ENCODE assay signal across 20 cellular contexts in genomic region chr6:166621114-166621540, GRCh38. TPM values are rescaled to one million over a fixed set of nuclear protein-coding genes. Genes with fewer than 3 reads are reported as not detected.
DNase-seq lines count a peak whose midpoint lies in the region; ATAC-seq and TF ChIP-seq lines count a peak whose summit lies in the region.
"Had no signal": no experiment of that assay in that cellular context is flagged by ENCODE, and none has a peak within 500 bp of the region (broad histone marks: within the 10 kb centered on the region; RNA-seq: fewer than 3 reads in every experiment).

No MANE protein-coding gene starts in this region.

- peaks cover 37 to 75% of the 10 kb centered on the region in 2 experiments for H3K4me1 ChIP-seq in SK-N-SH (ENCODE audit: control insufficient read depth in 1 of 2, insufficient read depth in 2 of 2, low read depth in 1 of 2, low read length in 1 of 2)
- H3K4me1 ChIP-seq in mesenchymal stem cell (ENCODE audit: control insufficient read depth, insufficient read depth, low read depth, low read length) = peaks cover 26% of the 10 kb centered on the region
- H3K4me1 ChIP-seq in upper lobe of right lung = peaks cover 61% of the 10 kb centered on the region
- H3K4me1 ChIP-seq in OCI-LY7 (ENCODE audit: insufficient read depth, low read length, poor library complexity, severe bottlenecking) = no peaks in the 10 kb centered on the region

- H3K4me2 ChIP-seq in SK-N-SH = peak overlapping the region; percentile 78
- no peak overlapping the region for H3K4me2 ChIP-seq in mesenchymal stem cell (ENCODE audit: low read length, poor library complexity, severe bottlenecking)
- no peak overlapping the region for H3K4me2 ChIP-seq in OCI-LY7 (ENCODE audit: low read length)

- H4K91ac ChIP-seq in mesenchymal stem cell (ENCODE audit: low read length) = no peak overlapping the region

- POLR2A ChIA-PET in SK-N-SH (lab: Yijun Ruan, JAX) (interaction anchor here (0.9 to 1.4 kb wide), 2 partner anchors 129 to 130 kb away, joined by 3 to 5 read pairs; no protein-coding TSS in a partner anchor), OCI-LY7 (lab: Charles Lee) (no interaction called here)

- BruUV-seq in OCI-LY7 (replicated peaks; lab: Mats Ljungman, UMichigan) = no TSS peak

- TF ChIP-seq RAD21 in SK-N-SH (IDR thresholded peaks at IDR 0.05; ENCODE audit: low read length) = no peak

- H4K20me1 ChIP-seq in SK-N-SH (ENCODE audit: insufficient read depth) = no peaks in the 10 kb centered on the region; the same call in 1 of the 2 replicates
- no peaks in the 10 kb centered on the region for H4K20me1 ChIP-seq in OCI-LY7 (ENCODE audit: insufficient read depth, low read length)

- peaks cover 41% of the 10 kb centered on the region for H3F3A ChIP-seq in SK-N-SH (replicated peaks; ENCODE audit: insufficient read depth)

- H2BK120ac ChIP-seq in mesenchymal stem cell (ENCODE audit: low read depth, low read length) = no peak overlapping the region

- no peak for ATAC-seq in SK-N-SH treated with all-trans-retinoic acid at 6 μM for 48 hours
- no peak for ATAC-seq in upper lobe of right lung
- ATAC-seq in GM19455 (IDR thresholded peaks at IDR 0.05; ENCODE audit: unreplicated experiment) = no peak
- ATAC-seq: activated T-cell treated with anti-CD3 and anti-CD28 coated beads, Interleukin-2, amount 50 U/mL, for 4 hours; Right ventricle myocardium inferior had no signal

- TF ChIP-seq CTCF in SK-N-SH (IDR thresholded peaks at IDR 0.05) (no peak), epithelial cell of esophagus (IDR thresholded peaks at IDR 0.05; ENCODE audit: insufficient read depth, low read depth, low read length, missing control alignments) (no peak), upper lobe of right lung (IDR thresholded peaks at IDR 0.05) (no peak), OCI-LY7 (conservative IDR thresholded peaks at IDR 0.05; ENCODE audit: low read length) (no peak)

- no peak overlapping the region for H3K23ac ChIP-seq in mesenchymal stem cell (ENCODE audit: low read length in 2 of 2)

- H3K27me3 ChIP-seq in SK-N-SH (ENCODE audit: insufficient read depth) (no peaks in the 10 kb centered on the region), mesenchymal stem cell (ENCODE audit: control insufficient read depth in 1 of 2, insufficient read depth in 1 of 2, low read length in 2 of 2) (no peaks in the 10 kb centered on the region), upper lobe of right lung (no peaks in the 10 kb centered on the region)

- peak in 1 of 2 experiments; percentile 51; a peak in 1 of 4 replicates for TF ChIP-seq EP300 in SK-N-SH (IDR thresholded peaks at IDR 0.05; ENCODE audit: borderline replicate concordance in 1 of 2, low read depth in 1 of 2, low read length in 1 of 2)

- no peak overlapping the region for H2BK5ac ChIP-seq in mesenchymal stem cell (ENCODE audit: low read depth, low read length, poor library complexity, severe bottlenecking)

- WGBS in SK-N-SH (ENCODE audit: low lambda C conversion rate) = 69% methylated on average over 6 of the region's 6 CpGs
- WGBS in mesenchymal stem cell = 85% methylated on average over 5 of the region's 6 CpGs

- H3K14ac ChIP-seq in mesenchymal stem cell (ENCODE audit: low read length in 2 of 2) = no peak overlapping the region

- H3K9me2 ChIP-seq in SK-N-SH = no peaks in the 10 kb centered on the region
- no peaks in the 10 kb centered on the region for H3K9me2 ChIP-seq in OCI-LY7 (ENCODE audit: insufficient read depth, low read length)

- H2AFZ ChIP-seq in SK-N-SH (ENCODE audit: low read depth) = no peak overlapping the region
- H2AFZ ChIP-seq in mesenchymal stem cell (ENCODE audit: low read depth, low read length) = no peak overlapping the region
- H2AFZ ChIP-seq in OCI-LY7 (ENCODE audit: low read length) = no peak overlapping the region

- peak overlapping the region in 1 of 2 experiments; percentile 64 for H2BK12ac ChIP-seq in mesenchymal stem cell (ENCODE audit: low read length in 2 of 2)

- H3K4me3 ChIP-seq in SK-N-SH (ENCODE audit: low read depth in 2 of 2, low read length in 1 of 2) (peak overlapping the region in 1 of 2 experiments; percentile 26; a peak in 2 of 4 replicates), epithelial cell of esophagus (ENCODE audit: low read length) (no peak overlapping the region), mesenchymal stem cell (ENCODE audit: insufficient read depth in 1 of 2, low read depth in 1 of 2, low read length in 2 of 2) (peak overlapping the region in 1 of 2 experiments; percentile 25), upper lobe of right lung (no peak overlapping the region), OCI-LY7 (ENCODE audit: low read depth, low read length, poor library complexity, severe bottlenecking) (no peak overlapping the region)

- intact Hi-C loops in upper lobe of right lung (cut with DNase I) = no loop called here
- intact Hi-C loops in OCI-LY7 (cut with micrococcal nuclease; ENCODE audit: unreplicated experiment) = no loop called here

- H3K79me2 ChIP-seq in SK-N-SH (ENCODE audit: insufficient read depth) (peaks cover 83% of the 10 kb centered on the region), OCI-LY7 (ENCODE audit: insufficient read depth, low read depth, low read length) (no peaks in the 10 kb centered on the region)

- H4K8ac ChIP-seq in mesenchymal stem cell (ENCODE audit: low read length) = no peak overlapping the region

- peak overlapping the region; percentile 93 to 97 for H3K27ac ChIP-seq in SK-N-SH (ENCODE audit: low read depth in 2 of 2, low read length in 1 of 2)
- no peak overlapping the region for H3K27ac ChIP-seq in mesenchymal stem cell (ENCODE audit: low read length, poor library complexity, severe bottlenecking)
- peak overlapping the region; percentile 78 for H3K27ac ChIP-seq in upper lobe of right lung
- no peak overlapping the region for H3K27ac ChIP-seq in OCI-LY7 (ENCODE audit: low read depth, low read length, poor library complexity, severe bottlenecking)

- H3K4ac ChIP-seq in mesenchymal stem cell (ENCODE audit: low read depth in 1 of 2, low read length in 2 of 2) = no peak overlapping the region

- DNase-seq in SK-N-SH (no peak), epithelial cell of esophagus (ENCODE audit: low read depth) (peak; percentile 33), mesenchymal stem cell (no peak), upper lobe of right lung (no peak), OCI-LY7 (ENCODE audit: low spot score) (no peak), COLO829 (ENCODE audit: low spot score) (no peak)
- DNase-seq: activated CD4-positive, alpha-beta T cell treated with anti-CD3 and anti-CD28 coated beads, Interleukin-2, amount 10 ng/mL, durations not matched to agents 7 days and 5 days; activated T-cell treated with anti-CD3 and anti-CD28 coated beads, Interleukin-2, amount 50 U/mL, for 4 hours; amniotic stem cell; COR-L47; glutamatergic neuron; HCEC 1CT; Kasumi-1; left cardiac atrium; NCI-H82; stimulated activated naive CD4-positive, alpha-beta T cell treated with Interleukin-2 at 50 U/mL for 16 hours; T-helper 9 cell had no signal

- peak overlapping the region; percentile 61 for H3K18ac ChIP-seq in mesenchymal stem cell (ENCODE audit: low read depth in 1 of 2, low read length in 2 of 2)

- H3K9ac ChIP-seq in SK-N-SH (peak overlapping the region; percentile 67; the same call in 1 of the 2 replicates), mesenchymal stem cell (ENCODE audit: low read length) (peak overlapping the region; percentile 66)

- H3K36me3 ChIP-seq in SK-N-SH (replicated peaks in 1 of 2; ENCODE audit: control insufficient read depth in 1 of 2, insufficient read depth in 2 of 2, low read length in 1 of 2) (peaks cover 19 to 21% of the 10 kb centered on the region in 2 experiments), mesenchymal stem cell (ENCODE audit: control insufficient read depth in 1 of 2, insufficient read depth in 2 of 2, low read depth in 1 of 2, low read length in 2 of 2) (peaks cover 0 to 6% of the 10 kb centered on the region in 2 experiments), upper lobe of right lung (peaks cover 7% of the 10 kb centered on the region), OCI-LY7 (ENCODE audit: insufficient read depth, low read length) (no peaks in the 10 kb centered on the region)

- H3K79me1 ChIP-seq in mesenchymal stem cell (replicated peaks; ENCODE audit: low read length, poor library complexity, severe bottlenecking) = peaks cover 8% of the 10 kb centered on the region

- H2AK5ac ChIP-seq in mesenchymal stem cell (ENCODE audit: low read length, severe bottlenecking) = peak overlapping the region; percentile 27

- no peaks in the 10 kb centered on the region for H3K9me3 ChIP-seq in SK-N-SH
- no peaks in the 10 kb centered on the region for H3K9me3 ChIP-seq in mesenchymal stem cell (ENCODE audit: control insufficient read depth, low read length)
- H3K9me3 ChIP-seq in upper lobe of right lung = no peaks in the 10 kb centered on the region
- no peaks in the 10 kb centered on the region for H3K9me3 ChIP-seq in OCI-LY7 (ENCODE audit: low read length)

- CTCF ChIA-PET in SK-N-SH (lab: Yijun Ruan, JAX) = interaction anchor here (0.9 to 1.5 kb wide), 6 partner anchors 69 to 186 kb away, joined by 3 to 4 read pairs (median 3); no protein-coding TSS in a partner anchor
- CTCF ChIA-PET in OCI-LY7 (lab: Charles Lee; ENCODE audit: unreplicated experiment) = no interaction called here

- no peak overlapping the region for H2BK15ac ChIP-seq in mesenchymal stem cell (ENCODE audit: low read depth, poor library complexity, severe bottlenecking)

TF ChIP-seq in SK-N-SH, 30 proteins besides CTCF, POLR2A, EP300 and RAD21 (continues in another document):
- TF ChIP-seq GATA2 (CRISPR knock-in tag; IDR thresholded peaks at IDR 0.05) (peak; percentile 60), NFIC (IDR thresholded peaks at IDR 0.05; ENCODE audit: borderline replicate concordance) (no peak)

RNA-seq across cellular contexts. Expression of gene RPS6KA2, which starts 5.9 kb away (rescaled TPM):
- 59.5 and 60.3 TPM in 2 replicates for polyA plus RNA-seq in SK-N-SH (2012; rRNA removed)
- polyA plus RNA-seq in SK-N-SH (2012; cell fraction: cytosol; rRNA removed) = 51.5 and 62.1 TPM in 2 replicates
- 47.9 and 50.9 TPM in 2 replicates for polyA plus RNA-seq in SK-N-SH (2012; cell fraction: nucleus; rRNA removed)
- polyA plus RNA-seq in mesenchymal stem cell (2013, experiment 1 of 2) = 141 TPM
- 139 TPM for polyA plus RNA-seq in mesenchymal stem cell (2013, experiment 2 of 2)
- 136 TPM for total RNA-seq in upper lobe of right lung
- 0.69 and 1.6 TPM in 2 replicates for total RNA-seq in OCI-LY7 (2014; rRNA removed; shearing (Covaris generic))
- total RNA-seq in OCI-LY7 (2022) = 1.5 and 1.9 TPM in 2 replicates

RNA-seq across cellular contexts. Expression of gene RAMACL, which starts 34.6 kb away (rescaled TPM):
- polyA plus RNA-seq in SK-N-SH (2012; rRNA removed) = 0.10 and 0.39 TPM in 2 replicates
- 0.46 and 0.81 TPM in 2 replicates for polyA plus RNA-seq in SK-N-SH (2012; cell fraction: cytosol; rRNA removed)
- 0.95 and 1.4 TPM in 2 replicates for polyA plus RNA-seq in SK-N-SH (2012; cell fraction: nucleus; rRNA removed)
- 0.43 TPM for polyA plus RNA-seq in mesenchymal stem cell (2013, experiment 1 of 2)
- 0.37 TPM for polyA plus RNA-seq in mesenchymal stem cell (2013, experiment 2 of 2)
- total RNA-seq in upper lobe of right lung (8.0 TPM), OCI-LY7 (2022) (0.30 and 0.33 TPM in 2 replicates)
- total RNA-seq in OCI-LY7 (2014; rRNA removed; shearing (Covaris generic)) = 0.41 TPM in 1 of 2 replicates, not detected in the other

Comparison
In these comparisons a context has a peak if more than half of its experiments do, and no peak if none do; other contexts are left out.
1. H3K27ac ChIP-seq: peak in SK-N-SH (2 of 2) and upper lobe of right lung (single experiment); none in mesenchymal stem cell (single experiment) and OCI-LY7 (single experiment).
2. RNA of gene RPS6KA2, which starts 5.9 kb away (total RNA-seq): 136 TPM in upper lobe of right lung (single experiment); 0.69 to 1.9 TPM in OCI-LY7; every median in the first group is over 10 times any median in the second.